ENCODE assay signal across 1 cellular context in the genomic region with DNA sequence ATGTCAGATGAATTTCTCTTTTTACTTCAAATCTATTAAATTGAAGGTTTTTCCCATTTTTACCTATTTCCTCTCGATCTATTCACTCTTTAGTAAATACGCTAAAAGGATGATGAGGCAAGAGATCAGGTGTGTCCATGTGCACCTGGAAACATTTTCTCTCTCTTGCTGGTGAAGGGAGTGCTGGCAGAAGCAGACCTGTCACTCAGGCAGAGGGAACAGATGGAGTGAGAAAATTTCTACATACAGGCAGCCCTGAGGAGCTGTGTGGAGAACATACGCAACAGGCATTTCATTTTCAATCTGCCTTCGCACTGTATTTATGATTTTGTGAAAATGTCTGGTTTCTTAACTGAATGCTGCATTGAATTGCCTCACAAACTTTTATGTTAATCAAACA.
TF ChIP-seq lines count a peak whose summit lies in the region.

No MANE protein-coding gene starts in this region.

TF ChIP-seq in neural cell, 6 proteins besides CTCF, POLR2A, EP300 and RAD21 (continued from another document):
- TF ChIP-seq, protein P1, sequence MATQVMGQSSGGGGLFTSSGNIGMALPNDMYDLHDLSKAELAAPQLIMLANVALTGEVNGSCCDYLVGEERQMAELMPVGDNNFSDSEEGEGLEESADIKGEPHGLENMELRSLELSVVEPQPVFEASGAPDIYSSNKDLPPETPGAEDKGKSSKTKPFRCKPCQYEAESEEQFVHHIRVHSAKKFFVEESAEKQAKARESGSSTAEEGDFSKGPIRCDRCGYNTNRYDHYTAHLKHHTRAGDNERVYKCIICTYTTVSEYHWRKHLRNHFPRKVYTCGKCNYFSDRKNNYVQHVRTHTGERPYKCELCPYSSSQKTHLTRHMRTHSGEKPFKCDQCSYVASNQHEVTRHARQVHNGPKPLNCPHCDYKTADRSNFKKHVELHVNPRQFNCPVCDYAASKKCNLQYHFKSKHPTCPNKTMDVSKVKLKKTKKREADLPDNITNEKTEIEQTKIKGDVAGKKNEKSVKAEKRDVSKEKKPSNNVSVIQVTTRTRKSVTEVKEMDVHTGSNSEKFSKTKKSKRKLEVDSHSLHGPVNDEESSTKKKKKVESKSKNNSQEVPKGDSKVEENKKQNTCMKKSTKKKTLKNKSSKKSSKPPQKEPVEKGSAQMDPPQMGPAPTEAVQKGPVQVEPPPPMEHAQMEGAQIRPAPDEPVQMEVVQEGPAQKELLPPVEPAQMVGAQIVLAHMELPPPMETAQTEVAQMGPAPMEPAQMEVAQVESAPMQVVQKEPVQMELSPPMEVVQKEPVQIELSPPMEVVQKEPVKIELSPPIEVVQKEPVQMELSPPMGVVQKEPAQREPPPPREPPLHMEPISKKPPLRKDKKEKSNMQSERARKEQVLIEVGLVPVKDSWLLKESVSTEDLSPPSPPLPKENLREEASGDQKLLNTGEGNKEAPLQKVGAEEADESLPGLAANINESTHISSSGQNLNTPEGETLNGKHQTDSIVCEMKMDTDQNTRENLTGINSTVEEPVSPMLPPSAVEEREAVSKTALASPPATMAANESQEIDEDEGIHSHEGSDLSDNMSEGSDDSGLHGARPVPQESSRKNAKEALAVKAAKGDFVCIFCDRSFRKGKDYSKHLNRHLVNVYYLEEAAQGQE (IDR thresholded peaks at IDR 0.05; ENCODE audit: borderline replicate concordance): no peak
- no peak for TF ChIP-seq MXI1 (conservative IDR thresholded peaks at IDR 0.05; ENCODE audit: poor library complexity, severe bottlenecking)
- no peak for TF ChIP-seq POLR2AphosphoS5 (IDR thresholded peaks at IDR 0.05)
- TF ChIP-seq TAF1 (IDR thresholded peaks at IDR 0.05; ENCODE audit: low read depth): no peak
